Comparison of ENCODE assay signal across 1 cellular context in genomic region chr20:21146242-21146641, GRCh38.
TF ChIP-seq lines count a peak whose summit lies in the region.

No MANE protein-coding gene starts in this region.

TF ChIP-seq in K562, 482 proteins besides CTCF, POLR2A, EP300 and RAD21 (continued from another document):
- no peak for TF ChIP-seq UBTF (IDR thresholded peaks at IDR 0.05; ENCODE audit: borderline replicate concordance in 1 of 2, low read depth in 2 of 2, low read length in 2 of 2)
- no peak for TF ChIP-seq ZNF77 (CRISPR knock-in tag; IDR thresholded peaks at IDR 0.05)
